In genomic region chr5:147276497-147276896, GRCh38 we compare ENCODE assay signal across 36 cellular contexts. TPM values are rescaled to one million over a fixed set of nuclear protein-coding genes. Genes with fewer than 3 reads are reported as not detected.
DNase-seq lines count a peak whose midpoint lies in the region; ATAC-seq and TF ChIP-seq lines count a peak whose summit lies in the region.
"Had no signal": no experiment of that assay in that cellular context is flagged by ENCODE, and none has a peak within 500 bp of the region (broad histone marks: within the 10 kb centered on the region; RNA-seq: fewer than 3 reads in every experiment).

No MANE protein-coding gene starts in this region.

- H3K4me3 Mint-ChIP-seq in activated CD4-positive, alpha-beta T cell treated with anti-CD3 and anti-CD28 coated beads, Interleukin-2, amount 10 ng/mL, durations not matched to agents 24 days and 14 days = no peak overlapping the region
- H3K4me3 Mint-ChIP-seq in activated naive CD8-positive, alpha-beta T cell treated with anti-CD3 and anti-CD28 coated beads for 36 hours = no peak overlapping the region
- H3K4me3 Mint-ChIP-seq: B cell; CD14-positive monocyte; CD4-positive, alpha-beta memory T cell; CD4-positive, alpha-beta T cell; CD4-positive, CD25-positive, alpha-beta regulatory T cell; CD8-positive, alpha-beta memory T cell; CD8-positive, alpha-beta T cell had no signal

- no peak overlapping the region for H3K27ac ChIP-seq in left lung
- no peak overlapping the region for H3K27ac ChIP-seq in lower lobe of right lung
- H3K27ac ChIP-seq in upper lobe of right lung = no peak overlapping the region
- H3K27ac ChIP-seq: 22Rv1; A549; BLaER1; BLaER1 treated with 17β-estradiol and CSF1 and Interleukin-3, amounts not matched to agents 10 nM and 100 nM; C4-2B had no signal

- H3K27me3 ChIP-seq in left lung (no peaks in the 10 kb centered on the region), lower lobe of right lung (ENCODE audit: low read depth) (no peaks in the 10 kb centered on the region), upper lobe of right lung (no peaks in the 10 kb centered on the region)
- H3K27me3 ChIP-seq: BE2C; BLaER1; BLaER1 treated with 17β-estradiol and CSF1 and Interleukin-3, amounts not matched to agents 10 nM and 100 nM had no signal

- no peaks in the 10 kb centered on the region for H3K27me3 Mint-ChIP-seq in activated CD4-positive, alpha-beta T cell treated with anti-CD3 and anti-CD28 coated beads, Interleukin-2, amount 10 ng/mL, durations not matched to agents 24 days and 14 days
- peaks cover 10% of the 10 kb centered on the region for H3K27me3 Mint-ChIP-seq in activated naive CD8-positive, alpha-beta T cell treated with anti-CD3 and anti-CD28 coated beads for 36 hours
- H3K27me3 Mint-ChIP-seq: B cell had no signal

- H3K9me3 Mint-ChIP-seq in activated CD4-positive, alpha-beta T cell treated with anti-CD3 and anti-CD28 coated beads, Interleukin-2, amount 10 ng/mL, durations not matched to agents 24 days and 14 days = no peaks in the 10 kb centered on the region
- H3K9me3 Mint-ChIP-seq in activated naive CD8-positive, alpha-beta T cell treated with anti-CD3 and anti-CD28 coated beads for 36 hours = peaks cover 8% of the 10 kb centered on the region

- H3K4me1 Mint-ChIP-seq in activated CD4-positive, alpha-beta T cell treated with anti-CD3 and anti-CD28 coated beads, Interleukin-2, amount 10 ng/mL, durations not matched to agents 24 days and 14 days = no peaks in the 10 kb centered on the region
- H3K4me1 Mint-ChIP-seq in activated naive CD8-positive, alpha-beta T cell treated with anti-CD3 and anti-CD28 coated beads for 36 hours = no peaks in the 10 kb centered on the region
- H3K4me1 Mint-ChIP-seq: B cell; CD14-positive monocyte; CD4-positive, alpha-beta memory T cell; CD4-positive, CD25-positive, alpha-beta regulatory T cell; CD8-positive, alpha-beta memory T cell had no signal

- intact Hi-C loops in activated CD4-positive, alpha-beta T cell treated with anti-CD3 and anti-CD28 coated beads, Interleukin-2, amount 10 ng/mL, durations not matched to agents 24 days and 14 days (cut with micrococcal nuclease) = no loop called here
- intact Hi-C loops in left lung (cut with DNase I) = no loop called here
- intact Hi-C loops in lower lobe of right lung (cut with DNase I) = no loop called here
- intact Hi-C loops in upper lobe of right lung (cut with DNase I) = no loop called here

- TF ChIP-seq CTCF in left lung (IDR thresholded peaks at IDR 0.05) (no peak), lower lobe of right lung (IDR thresholded peaks at IDR 0.05) (no peak), upper lobe of right lung (IDR thresholded peaks at IDR 0.05) (no peak)

- H3K27ac Mint-ChIP-seq in activated CD4-positive, alpha-beta T cell treated with anti-CD3 and anti-CD28 coated beads, Interleukin-2, amount 10 ng/mL, durations not matched to agents 24 days and 14 days = no peak overlapping the region
- H3K27ac Mint-ChIP-seq in activated naive CD8-positive, alpha-beta T cell treated with anti-CD3 and anti-CD28 coated beads for 36 hours = no peak overlapping the region
- H3K27ac Mint-ChIP-seq: B cell; CD14-positive monocyte; CD4-positive, alpha-beta memory T cell; CD4-positive, alpha-beta T cell; CD4-positive, CD25-positive, alpha-beta regulatory T cell; CD8-positive, alpha-beta memory T cell; CD8-positive, alpha-beta T cell had no signal

- peak; percentile 78 for ATAC-seq in left lung
- ATAC-seq in lower lobe of right lung = peak; percentile 48 to 82
- peak; percentile 55 for ATAC-seq in upper lobe of right lung
- no peak for ATAC-seq in HG03097 (IDR thresholded peaks at IDR 0.05; ENCODE audit: low FRiP score, unreplicated experiment)
- ATAC-seq: A549; CD8-positive, alpha-beta T cell had no signal

- DNase-seq in activated CD4-positive, alpha-beta T cell treated with anti-CD3 and anti-CD28 coated beads, Interleukin-2, amount 10 ng/mL, durations not matched to agents 24 days and 14 days = peak; percentile 3
- DNase-seq in activated CD4-positive, alpha-beta T cell treated with anti-CD3 and anti-CD28 coated beads for 1 hour = no peak
- DNase-seq in left lung (no peak), lower lobe of right lung (no peak), upper lobe of right lung (no peak)
- no peak for DNase-seq in activated naive CD4-positive, alpha-beta T cell treated with anti-CD3 and anti-CD28 coated beads, Interleukin-2, amount 50 U/mL, for 16 hours
- DNase-seq in activated naive CD8-positive, alpha-beta T cell treated with anti-CD3 and anti-CD28 coated beads for 36 hours = no peak
- DNase-seq: 8988T; ACHN; AML-193; BE2C; C1 segment of cervical spinal cord; Caco-2; Calu3; CD4-positive, alpha-beta memory T cell; CD4-positive, alpha-beta T cell; CD4-positive, CD25-positive, alpha-beta regulatory T cell; CD8-positive, alpha-beta memory T cell; CD8-positive, alpha-beta T cell; COR-L47; DMS 273 treated with DMSO at 0.1 percent for 48 hours; DMS153; DMS53; DMS79; DMS79 treated with DMSO at 0.1 percent for 48 hours; DND-41; EL had no signal

- H3K4me3 ChIP-seq in left lung (no peak overlapping the region), lower lobe of right lung (no peak overlapping the region), upper lobe of right lung (no peak overlapping the region)
- H3K4me3 ChIP-seq: A549; BLaER1; BLaER1 treated with 17β-estradiol and CSF1 and Interleukin-3, amounts not matched to agents 10 nM and 100 nM had no signal

- H3K4me1 ChIP-seq in left lung = no peaks in the 10 kb centered on the region
- H3K4me1 ChIP-seq in lower lobe of right lung = no peaks in the 10 kb centered on the region
- H3K4me1 ChIP-seq in upper lobe of right lung = no peaks in the 10 kb centered on the region
- H3K4me1 ChIP-seq: A549; BE2C; BLaER1; BLaER1 treated with 17β-estradiol and CSF1 and Interleukin-3, amounts not matched to agents 10 nM and 100 nM; Caco-2 had no signal

- H3K36me3 ChIP-seq in left lung (no peaks in the 10 kb centered on the region), lower lobe of right lung (no peaks in the 10 kb centered on the region), upper lobe of right lung (no peaks in the 10 kb centered on the region)
- H3K36me3 ChIP-seq: BE2C; BLaER1; BLaER1 treated with 17β-estradiol and CSF1 and Interleukin-3, amounts not matched to agents 10 nM and 100 nM had no signal

- H3K9me3 ChIP-seq in left lung (no peaks in the 10 kb centered on the region), lower lobe of right lung (no peaks in the 10 kb centered on the region), upper lobe of right lung (no peaks in the 10 kb centered on the region)
- H3K9me3 ChIP-seq: A549, BE2C, BLaER1 had no signal

- no peaks in the 10 kb centered on the region for H3K36me3 Mint-ChIP-seq in activated CD4-positive, alpha-beta T cell treated with anti-CD3 and anti-CD28 coated beads, Interleukin-2, amount 10 ng/mL, durations not matched to agents 24 days and 14 days (ENCODE audit: low read depth)
- H3K36me3 Mint-ChIP-seq in activated naive CD8-positive, alpha-beta T cell treated with anti-CD3 and anti-CD28 coated beads for 36 hours = no peaks in the 10 kb centered on the region
- H3K36me3 Mint-ChIP-seq: CD14-positive monocyte; CD4-positive, alpha-beta memory T cell; CD4-positive, CD25-positive, alpha-beta regulatory T cell; CD8-positive, alpha-beta memory T cell; CD8-positive, alpha-beta T cell had no signal

RNA-seq across cellular contexts. Expression of gene STK32A, which starts 41.7 kb away (rescaled TPM):
- total RNA-seq in activated CD4-positive, alpha-beta T cell treated with anti-CD3 and anti-CD28 coated beads, Interleukin-2, amount 10 ng/mL, durations not matched to agents 24 days and 14 days = not detected in 2 replicates
- 10 to 100 TPM in 1 of 2 donors, 1 to 10 TPM in 1; 7.7 to 22.5 TPM for total RNA-seq in left lung
- total RNA-seq in lower lobe of right lung = 2.9 TPM
- total RNA-seq in upper lobe of right lung = 10.2 TPM
- total RNA-seq in activated naive CD8-positive, alpha-beta T cell treated with anti-CD3 and anti-CD28 coated beads for 36 hours = not detected
- total RNA-seq: A673; B cell; CD4-positive, alpha-beta memory T cell; CD4-positive, alpha-beta T cell; CD4-positive, CD25-positive, alpha-beta regulatory T cell; CD8-positive, alpha-beta memory T cell; CD8-positive, alpha-beta T cell had no signal
